In genomic region chr5:90055831-90056328, GRCh38 we compare ENCODE assay signal across 1 cellular context.
TF ChIP-seq lines count a peak whose summit lies in the region.

No MANE protein-coding gene starts in this region.

TF ChIP-seq in IMR-90, 13 proteins besides CTCF, POLR2A, EP300 and RAD21 (continued from another document):
- TF ChIP-seq ELK1 (IDR thresholded peaks at IDR 0.05; ENCODE audit: borderline replicate concordance, low read depth, low read length) (no peak), MXI1 (IDR thresholded peaks at IDR 0.05; ENCODE audit: borderline replicate concordance, low read depth, low read length) (no peak), USF2 (IDR thresholded peaks at IDR 0.05; ENCODE audit: low read depth, low read length) (no peak)
TF ChIP-seq in IMR-90: peak in this region for 0.
